1 cellular context compared by ENCODE assay signal in genomic region chr6:87900160-87900698, GRCh38.
TF ChIP-seq lines count a peak whose summit lies in the region.

No MANE protein-coding gene starts in this region.

TF ChIP-seq in HepG2, 621 proteins besides CTCF, POLR2A, EP300 and RAD21 (continued from another document):
- TF ChIP-seq ZNF512 (CRISPR knock-in tag; IDR thresholded peaks at IDR 0.05) = no peak
- TF ChIP-seq ZSCAN31 (CRISPR knock-in tag; IDR thresholded peaks at IDR 0.05; ENCODE audit: low read depth) = no peak
- TF ChIP-seq CEBPB (IDR thresholded peaks at IDR 0.05; ENCODE audit: borderline replicate concordance, low read depth, low read length) = peak; percentile 72; the same call in 1 of the 2 replicates
- no peak for TF ChIP-seq ARHGAP35 (CRISPR knock-in tag; IDR thresholded peaks at IDR 0.05; ENCODE audit: borderline replicate concordance)
